ENCODE assay signal across 17 cellular contexts in the genomic region with DNA sequence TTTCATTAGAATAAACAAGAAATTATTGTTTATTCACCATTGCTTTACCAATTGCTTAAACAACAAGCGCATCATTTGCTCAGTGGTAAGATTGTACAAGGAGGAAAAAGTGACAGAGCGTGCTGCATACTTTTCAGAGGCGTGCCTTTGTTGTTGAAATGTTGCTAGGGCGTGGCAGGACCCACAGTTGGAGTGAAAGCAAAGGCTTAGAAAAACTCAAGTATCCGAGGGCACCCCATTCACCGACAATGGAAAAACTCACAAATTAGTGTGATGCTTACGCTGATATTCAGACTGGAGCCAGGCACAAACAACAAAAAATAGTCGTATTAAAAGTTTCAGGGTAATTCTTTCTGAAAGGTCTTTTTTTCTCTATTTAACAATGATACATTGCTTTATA. TPM values are rescaled to one million over a fixed set of nuclear protein-coding genes. Genes with fewer than 3 reads are reported as not detected.
DNase-seq lines count a peak whose midpoint lies in the region; ATAC-seq and TF ChIP-seq lines count a peak whose summit lies in the region.
"Had no signal": no experiment of that assay in that cellular context is flagged by ENCODE, and none has a peak within 500 bp of the region (broad histone marks: within the 10 kb centered on the region; RNA-seq: fewer than 3 reads in every experiment).

No MANE protein-coding gene starts in this region.

- TF ChIP-seq CTCF in left lung (IDR thresholded peaks at IDR 0.05) (no peak), stomach (IDR thresholded peaks at IDR 0.05) (no peak)
- TF ChIP-seq CTCF in activated CD8-positive, alpha-beta T cell treated with anti-CD3 and anti-CD28 coated beads for 36 hours (IDR thresholded peaks at IDR 0.05), result no peak

- no peak overlapping the region for H3K27ac Mint-ChIP-seq in activated CD8-positive, alpha-beta T cell treated with anti-CD3 and anti-CD28 coated beads for 36 hours
- H3K27ac Mint-ChIP-seq: activated naive CD8-positive, alpha-beta T cell treated with anti-CD3 and anti-CD28 coated beads for 36 hours; activated T-cell treated with anti-CD3 and anti-CD28 coated beads, Interleukin-2, amount 50 U/mL, for 72 hours; GM23338; nephron progenitor cell had no signal

- DNase-seq in M059J (ENCODE audit: low read depth), result peak; percentile 35
- DNase-seq in astrocyte of the hippocampus (ENCODE audit: low read depth, low spot score), result peak; percentile 55
- no peak for DNase-seq in left lung
- DNase-seq in stomach, result peak; percentile 43
- no peak for DNase-seq in NCI-H446 (lab: John Stamatoyannopoulos, UW)
- DNase-seq in activated CD8-positive, alpha-beta T cell treated with anti-CD3 and anti-CD28 coated beads for 36 hours, result no peak
- DNase-seq in epidermal melanocyte (ENCODE audit: insufficient read length, low spot score), result no peak
- DNase-seq: activated naive CD8-positive, alpha-beta T cell treated with anti-CD3 and anti-CD28 coated beads for 36 hours; activated T-cell treated with anti-CD3 and anti-CD28 coated beads, Interleukin-2, amount 50 U/mL, for 72 hours; BE2C; GF-D8; mammary epithelial cell; NCI-H510A; nephron progenitor cell; SK-N-SH had no signal

- H3K4me1 ChIP-seq in left lung, result no peaks in the 10 kb centered on the region
- H3K4me1 ChIP-seq in stomach, result peaks cover 0 to 13% (median 5%) of the 10 kb centered on the region in 4 donors
- H3K4me1 ChIP-seq: BE2C had no signal

- H3K4me3 Mint-ChIP-seq in activated CD8-positive, alpha-beta T cell treated with anti-CD3 and anti-CD28 coated beads for 36 hours, result no peak overlapping the region
- H3K4me3 Mint-ChIP-seq: activated naive CD8-positive, alpha-beta T cell treated with anti-CD3 and anti-CD28 coated beads for 36 hours; activated T-cell treated with anti-CD3 and anti-CD28 coated beads, Interleukin-2, amount 50 U/mL, for 72 hours; central memory CD8-positive, alpha-beta T cell; GM23338; nephron progenitor cell had no signal

- no peaks in the 10 kb centered on the region for H3K4me1 Mint-ChIP-seq in activated CD8-positive, alpha-beta T cell treated with anti-CD3 and anti-CD28 coated beads for 36 hours (ENCODE audit: low read depth)
- H3K4me1 Mint-ChIP-seq: central memory CD8-positive, alpha-beta T cell; GM23338 had no signal

- no peak for TF ChIP-seq POLR2A in stomach (IDR thresholded peaks at IDR 0.05)

- peak; percentile 91 for ATAC-seq in left lung
- ATAC-seq in activated CD8-positive, alpha-beta T cell treated with anti-CD3 and anti-CD28 coated beads for 36 hours, result no peak
- ATAC-seq: activated T-cell treated with anti-CD3 and anti-CD28 coated beads, Interleukin-2, amount 50 U/mL, for 72 hours; GM23338 had no signal

- H3K9me3 ChIP-seq in left lung, result peaks cover 0 to 3% of the 10 kb centered on the region in 2 donors
- H3K9me3 ChIP-seq in stomach, result no peaks in the 10 kb centered on the region
- H3K9me3 ChIP-seq: BE2C, SK-N-SH had no signal

- peak overlapping the region in 1 of 2 donors; percentile 21 for H3K27ac ChIP-seq in left lung
- peak overlapping the region in 2 of 5 donors; percentile 15 to 56 for H3K27ac ChIP-seq in stomach

- intact Hi-C loops in left lung (cut with DNase I) (no loop called here), stomach (cut with DNase I; ENCODE audit: low total_unique reads) (no loop called here)
- intact Hi-C loops in activated CD8-positive, alpha-beta T cell treated with anti-CD3 and anti-CD28 coated beads for 36 hours (cut with micrococcal nuclease), result no loop called here

- no peaks in the 10 kb centered on the region for H3K36me3 Mint-ChIP-seq in activated CD8-positive, alpha-beta T cell treated with anti-CD3 and anti-CD28 coated beads for 36 hours (ENCODE audit: low read depth)
- H3K36me3 Mint-ChIP-seq: activated naive CD8-positive, alpha-beta T cell treated with anti-CD3 and anti-CD28 coated beads for 36 hours had no signal

- peaks cover 13% of the 10 kb centered on the region for H3K27me3 Mint-ChIP-seq in activated CD8-positive, alpha-beta T cell treated with anti-CD3 and anti-CD28 coated beads for 36 hours

- H3K4me3 ChIP-seq in left lung (no peak overlapping the region), stomach (no peak overlapping the region)
- H3K4me3 ChIP-seq: GM23338 had no signal

- TF ChIP-seq EP300 in stomach (IDR thresholded peaks at IDR 0.05), result no peak

- CTCF ChIA-PET in activated CD8-positive, alpha-beta T cell treated with anti-CD3 and anti-CD28 coated beads for 36 hours (lab: Charles Lee), result no interaction called here

- POLR2A ChIA-PET in activated CD8-positive, alpha-beta T cell treated with anti-CD3 and anti-CD28 coated beads for 36 hours (lab: Charles Lee), result no interaction called here

- WGBS in stomach, 5 donors, result 30 to 51% (median 36%) methylated on average over 8 of the region's 8 CpGs

- H3K9me3 Mint-ChIP-seq in activated CD8-positive, alpha-beta T cell treated with anti-CD3 and anti-CD28 coated beads for 36 hours, result no peaks in the 10 kb centered on the region
- H3K9me3 Mint-ChIP-seq: activated naive CD8-positive, alpha-beta T cell treated with anti-CD3 and anti-CD28 coated beads for 36 hours; activated T-cell treated with anti-CD3 and anti-CD28 coated beads, Interleukin-2, amount 50 U/mL, for 72 hours; central memory CD8-positive, alpha-beta T cell; GM23338 had no signal

- H3K27me3 ChIP-seq in left lung, result no peaks in the 10 kb centered on the region
- H3K27me3 ChIP-seq in stomach, result no peaks in the 10 kb centered on the region
- H3K27me3 ChIP-seq: BE2C had no signal

- H3K36me3 ChIP-seq in left lung, result no peaks in the 10 kb centered on the region
- no peaks in the 10 kb centered on the region for H3K36me3 ChIP-seq in stomach
- H3K36me3 ChIP-seq: BE2C had no signal

RNA-seq across cellular contexts. Expression of a gene that starts 37.6 kb away (rescaled TPM):
- 12.5 and 18.2 TPM in 2 replicates for total RNA-seq in M059J (2014; rRNA removed; shearing (Covaris generic))
- 10 to 100 TPM in 1 of 2 donors, 1 to 10 TPM in 1; 9.8 to 12.7 TPM for total RNA-seq in left lung
- total RNA-seq in stomach, result 10 to 100 TPM in 4 of 5 donors, 1 to 10 TPM in 1; 6.4 to 52.1 (median 29.8) TPM
- 1 to 10 TPM; 2.1 to 2.8 (median 2.4) TPM for polyA plus RNA-seq in stomach
- 10 to 100 TPM; 27.0 to 27.2 TPM for total RNA-seq in activated CD8-positive, alpha-beta T cell treated with anti-CD3 and anti-CD28 coated beads for 36 hours

RNA-seq across cellular contexts. Expression of a gene that starts 45.7 kb away (rescaled TPM):
- 20.4 and 28.8 TPM in 2 replicates for total RNA-seq in M059J (2014; rRNA removed; shearing (Covaris generic))
- total RNA-seq in left lung (10 to 100 TPM; 18.0 to 22.2 TPM), stomach (10 to 100 TPM in 4 of 5 donors, 1 to 10 TPM in 1; 7.5 to 56.7 (median 20.3) TPM)
- 10 to 100 TPM in 1 of 3 donors, 1 to 10 TPM in 2; 4.4 to 11.8 (median 4.5) TPM for polyA plus RNA-seq in stomach
- under 1 TPM; 0.47 to 0.60 TPM for total RNA-seq in activated CD8-positive, alpha-beta T cell treated with anti-CD3 and anti-CD28 coated beads for 36 hours

Comparison
In these comparisons a context has a peak if more than half of its experiments do, and no peak if none do; other contexts are left out.
1. DNase-seq: peak in M059J (single experiment), astrocyte of the hippocampus (single experiment) and stomach (single experiment); none in left lung (0 of 2), NCI-H446 (0 of 2), activated CD8-positive, alpha-beta T cell treated with anti-CD3 and anti-CD28 coated beads for 36 hours (single experiment) and epidermal melanocyte (single experiment).
2. RNA of a gene that starts 45.7 kb away (total RNA-seq): 20.4 to 28.8 TPM in M059J, 18.0 to 22.2 TPM in left lung and 7.5 to 56.7 TPM in stomach; 0.47 to 0.60 TPM in activated CD8-positive, alpha-beta T cell treated with anti-CD3 and anti-CD28 coated beads for 36 hours; every median in the first group is over 4 times any median in the second.